ENCODE assay signal across 9 cellular contexts in genomic region chr19:35115538-35115951, GRCh38. TPM values are rescaled to one million over a fixed set of nuclear protein-coding genes. Genes with fewer than 3 reads are reported as not detected.
DNase-seq lines count a peak whose midpoint lies in the region; ATAC-seq and TF ChIP-seq lines count a peak whose summit lies in the region.
"Had no signal": no experiment of that assay in that cellular context is flagged by ENCODE, and none has a peak within 500 bp of the region (broad histone marks: within the 10 kb centered on the region; RNA-seq: fewer than 3 reads in every experiment).

A gene with protein sequence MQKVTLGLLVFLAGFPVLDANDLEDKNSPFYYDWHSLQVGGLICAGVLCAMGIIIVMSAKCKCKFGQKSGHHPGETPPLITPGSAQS (plus strand): TSS chr19:35115823. CDS start chr19:35119377, 3,554 bp downstream.

- ATAC-seq in activated naive CD8-positive, alpha-beta T cell treated with anti-CD3 and anti-CD28 coated beads, Interleukin-2, amount 10 ng/mL, durations not matched to agents 7 days and 5 days (ENCODE audit: low read depth), result no peak
- ATAC-seq in GM21447 (IDR thresholded peaks at IDR 0.05; ENCODE audit: unreplicated experiment) (no peak), GM21381 (IDR thresholded peaks at IDR 0.05; ENCODE audit: unreplicated experiment) (no peak)

- DNase-seq in H7 (no peak), brain microvascular endothelial cell (no peak)
- no peak for DNase-seq in activated naive CD8-positive, alpha-beta T cell treated with anti-CD3 and anti-CD28 coated beads, Interleukin-2, amount 10 ng/mL, durations not matched to agents 7 days and 5 days
- no peak for DNase-seq in activated CD4-positive, alpha-beta T cell treated with anti-CD3 and anti-CD28 coated beads for 1 hour
- DNase-seq: KBM-7 had no signal

- no peak for TF ChIP-seq CTCF in brain microvascular endothelial cell (IDR thresholded peaks at IDR 0.05; ENCODE audit: low read depth, low read length, missing control alignments)

- no peaks in the 10 kb centered on the region for H3K36me3 Mint-ChIP-seq in activated naive CD8-positive, alpha-beta T cell treated with anti-CD3 and anti-CD28 coated beads, Interleukin-2, amount 10 ng/mL, durations not matched to agents 7 days and 5 days

- in situ Hi-C loops in brain microvascular endothelial cell (cut with HindIII; ENCODE audit: low pct_ligation_motif_present, low sequenced_read_pairs), result no loop called here

- no peak within 1 kb of the TSS for H3K27ac Mint-ChIP-seq in activated naive CD8-positive, alpha-beta T cell treated with anti-CD3 and anti-CD28 coated beads, Interleukin-2, amount 10 ng/mL, durations not matched to agents 7 days and 5 days

- H3K27me3 ChIP-seq in H7 (ENCODE audit: control insufficient read depth, insufficient read depth, low read length), result no peaks in the 10 kb centered on the region
- H3K27me3 ChIP-seq in iPS-18a (ENCODE audit: control insufficient read depth, insufficient read depth, low read length), result no peaks in the 10 kb centered on the region
- H3K27me3 ChIP-seq in skeletal muscle satellite cell (ENCODE audit: control insufficient read depth, insufficient read depth, low read length), result peaks cover 21% of the 10 kb centered on the region
- no peaks in the 10 kb centered on the region for H3K27me3 ChIP-seq in brain microvascular endothelial cell (replicated peaks)

- H3K36me3 ChIP-seq in H7 (replicated peaks; ENCODE audit: control insufficient read depth, insufficient read depth, low read length) (no peaks in the 10 kb centered on the region), iPS-18a (ENCODE audit: control insufficient read depth, low read depth, low read length) (no peaks in the 10 kb centered on the region), skeletal muscle satellite cell (ENCODE audit: insufficient read depth, low read length) (no peaks in the 10 kb centered on the region), brain microvascular endothelial cell (replicated peaks) (no peaks in the 10 kb centered on the region)

- peaks cover 5% of the 10 kb centered on the region for H3K4me1 Mint-ChIP-seq in activated naive CD8-positive, alpha-beta T cell treated with anti-CD3 and anti-CD28 coated beads, Interleukin-2, amount 10 ng/mL, durations not matched to agents 7 days and 5 days

- H3K27ac ChIP-seq in iPS-18a (ENCODE audit: low read length) (no peak within 1 kb of the TSS), brain microvascular endothelial cell (no peak within 1 kb of the TSS)

- H3K4me2 ChIP-seq in skeletal muscle satellite cell (ENCODE audit: low read length), result peak within 1 kb of the TSS; percentile 15

- peaks cover 9% of the 10 kb centered on the region for H3K4me1 ChIP-seq in iPS-18a (ENCODE audit: control insufficient read depth, low read depth, low read length)
- peaks cover 3% of the 10 kb centered on the region for H3K4me1 ChIP-seq in skeletal muscle satellite cell (ENCODE audit: control insufficient read depth, insufficient read depth, low read length)

- H3K9me3 ChIP-seq in iPS-18a (ENCODE audit: control insufficient read depth, low read depth, low read length), result no peaks in the 10 kb centered on the region
- no peaks in the 10 kb centered on the region for H3K9me3 ChIP-seq in skeletal muscle satellite cell (replicated peaks; ENCODE audit: low read length)

- peak within 1 kb of the TSS; percentile 12 for H3K4me3 Mint-ChIP-seq in activated naive CD8-positive, alpha-beta T cell treated with anti-CD3 and anti-CD28 coated beads, Interleukin-2, amount 10 ng/mL, durations not matched to agents 7 days and 5 days

- peaks cover 3% of the 10 kb centered on the region for H3K27me3 Mint-ChIP-seq in activated naive CD8-positive, alpha-beta T cell treated with anti-CD3 and anti-CD28 coated beads, Interleukin-2, amount 10 ng/mL, durations not matched to agents 7 days and 5 days

- no peak within 1 kb of the TSS for H3K9ac ChIP-seq in iPS-18a (ENCODE audit: low read length)
- no peak within 1 kb of the TSS for H3K9ac ChIP-seq in skeletal muscle satellite cell (ENCODE audit: low read depth, low read length)

- H3K4me3 ChIP-seq in H7 (ENCODE audit: insufficient read depth, low read depth, low read length) (peak within 1 kb of the TSS; percentile 47), iPS-18a (ENCODE audit: low read length) (peak within 1 kb of the TSS; percentile 54), skeletal muscle satellite cell (ENCODE audit: low read length) (no peak within 1 kb of the TSS), brain microvascular endothelial cell (ENCODE audit: low read depth, low read length) (no peak within 1 kb of the TSS)

- POLR2A ChIA-PET in activated naive CD8-positive, alpha-beta T cell treated with anti-CD3 and anti-CD28 coated beads, Interleukin-2, amount 10 ng/mL, durations not matched to agents 7 days and 5 days (lab: Charles Lee), result no interaction called here

- H3K9me3 Mint-ChIP-seq in activated naive CD8-positive, alpha-beta T cell treated with anti-CD3 and anti-CD28 coated beads, Interleukin-2, amount 10 ng/mL, durations not matched to agents 7 days and 5 days, result no peaks in the 10 kb centered on the region

RNA-seq across cellular contexts. Expression of the gene that starts here (rescaled TPM):
- not detected in 2 replicates for total RNA-seq in H7 (2014; rRNA removed; shearing (Covaris generic))
- total RNA-seq in activated naive CD8-positive, alpha-beta T cell treated with anti-CD3 and anti-CD28 coated beads, Interleukin-2, amount 10 ng/mL, durations not matched to agents 7 days and 5 days, result not detected
- not detected in 2 replicates for total RNA-seq in skeletal muscle satellite cell (2012; rRNA removed)

Comparison
In these comparisons a context has a peak if more than half of its experiments do, and no peak if none do; other contexts are left out.
1. H3K4me3 ChIP-seq: peak in H7 (single experiment) and iPS-18a (single experiment); none in skeletal muscle satellite cell (single experiment) and brain microvascular endothelial cell (single experiment).